17 cellular contexts compared by ENCODE assay signal in the genomic region with DNA sequence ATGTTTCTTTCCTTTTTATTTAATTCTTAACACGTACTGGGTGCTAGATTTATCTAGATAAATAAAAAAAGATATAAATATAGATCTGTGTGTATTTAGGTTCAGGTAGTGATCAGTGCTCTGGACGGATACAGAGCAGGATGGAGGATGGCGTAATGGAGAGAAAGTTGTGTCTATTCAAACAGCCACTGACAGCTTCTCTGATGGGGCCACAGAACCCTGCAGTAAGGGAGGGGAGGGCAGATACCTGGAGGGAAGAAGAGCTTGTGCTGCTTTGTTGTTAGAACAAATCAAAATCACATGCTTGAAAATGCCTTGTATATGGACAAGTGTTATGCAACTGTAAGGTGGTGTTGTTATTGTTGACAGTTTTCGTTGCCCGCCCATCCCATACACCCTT.
"Had no signal": no experiment of that assay in that cellular context is flagged by ENCODE, and none has a peak within 500 bp of the region (broad histone marks: within the 10 kb centered on the region; RNA-seq: fewer than 3 reads in every experiment).

No MANE protein-coding gene starts in this region.

- ATAC-seq: left ventricle myocardium superior had no signal

- DNase-seq: activated gamma-delta T cell treated with Interleukin-2 at 50 U/mL for 16 hours; brain microvascular endothelial cell; foreskin fibroblast; glutamatergic neuron; hypothalamus; left ventricle myocardium superior; mesenchymal stem cell; nucleus accumbens; stimulated activated CD4-positive, alpha-beta T cell treated with anti-CD3 and anti-CD28 coated beads, Interleukin-15, amount 100 ng/mL, for 24 hours; stimulated activated CD4-positive, alpha-beta T cell treated with anti-CD3 and anti-CD28 coated beads, Interleukin-4, amount 100 ng/mL, for 1 hour; SW 1271; transverse colon had no signal

- H3K4me3 Mint-ChIP-seq: central memory CD8-positive, alpha-beta T cell; nephron had no signal

- H3K27me3 Mint-ChIP-seq: progenitor cell of endocrine pancreas had no signal

- H3K27ac Mint-ChIP-seq: nephron, progenitor cell of endocrine pancreas had no signal

- H3K9me3 ChIP-seq: right atrium auricular region, transverse colon, vagina had no signal

- H3K9me3 Mint-ChIP-seq: central memory CD8-positive, alpha-beta T cell had no signal
